14 cellular contexts compared by ENCODE assay signal in genomic region chr5:73299665-73300435, GRCh38.
DNase-seq lines count a peak whose midpoint lies in the region; ATAC-seq and TF ChIP-seq lines count a peak whose summit lies in the region.
"Had no signal": no experiment of that assay in that cellular context is flagged by ENCODE, and none has a peak within 500 bp of the region (broad histone marks: within the 10 kb centered on the region; RNA-seq: fewer than 3 reads in every experiment).

No MANE protein-coding gene starts in this region.

- peak overlapping the region; percentile 17 for H3K4me3 ChIP-seq in mesodermal cell (ENCODE audit: extremely low read depth, insufficient read depth, low read length, poor library complexity, severe bottlenecking)

- peaks cover 38% of the 10 kb centered on the region for H3K4me1 ChIP-seq in mesodermal cell (ENCODE audit: control insufficient read depth, insufficient read depth, low read length, poor library complexity, severe bottlenecking)
- H3K4me1 ChIP-seq: testis had no signal

- peaks cover 100% of the 10 kb centered on the region for H3K27me3 Mint-ChIP-seq in stimulated activated naive CD8-positive, alpha-beta T cell treated with anti-CD3 and anti-CD28 coated beads, Interleukin-15, amount 100 ng/mL, for 72 hours
- peaks cover 100% of the 10 kb centered on the region for H3K27me3 Mint-ChIP-seq in brain

- H3K27ac ChIP-seq in mesodermal cell (ENCODE audit: low read depth, low read length, severe bottlenecking): no peak overlapping the region
- H3K27ac ChIP-seq: testis had no signal

- H3K4me3 Mint-ChIP-seq in stimulated activated naive CD8-positive, alpha-beta T cell treated with anti-CD3 and anti-CD28 coated beads, Interleukin-15, amount 100 ng/mL, for 72 hours: peak overlapping the region in 1 of 2 donors; percentile 13
- H3K4me3 Mint-ChIP-seq in brain: peak overlapping the region; percentile 47 to 79 (median 75)

- WGBS in mesodermal cell (ENCODE audit: insufficient coverage in 2 of 2), 2 experiments: 0 to 1% methylated on average over 20 to 28 of the region's 37 CpGs

- H3K36me3 Mint-ChIP-seq in brain: no peaks in the 10 kb centered on the region

- no peak overlapping the region for H3K27ac Mint-ChIP-seq in stimulated activated naive CD8-positive, alpha-beta T cell treated with anti-CD3 and anti-CD28 coated beads, Interleukin-15, amount 100 ng/mL, for 72 hours
- peak overlapping the region in 1 of 5 experiments; percentile 44 for H3K27ac Mint-ChIP-seq in brain
- H3K27ac Mint-ChIP-seq: CD14-positive monocyte had no signal

- no peak for TF ChIP-seq CTCF in brain (conservative IDR thresholded peaks at IDR 0.05)

- H3K36me3 ChIP-seq in mesodermal cell (ENCODE audit: control insufficient read depth, insufficient read depth, low read length): no peaks in the 10 kb centered on the region

- H3K9me3 Mint-ChIP-seq in stimulated activated naive CD8-positive, alpha-beta T cell treated with anti-CD3 and anti-CD28 coated beads, Interleukin-15, amount 100 ng/mL, for 72 hours: no peaks in the 10 kb centered on the region
- peaks cover 0 to 24% (median 8%) of the 10 kb centered on the region in 5 experiments for H3K9me3 Mint-ChIP-seq in brain

- H3K9me3 ChIP-seq in mesodermal cell (ENCODE audit: control insufficient read depth, low read length): no peaks in the 10 kb centered on the region
- H3K9me3 ChIP-seq: testis had no signal

- no peak for ATAC-seq in stimulated activated naive CD8-positive, alpha-beta T cell treated with anti-CD3 and anti-CD28 coated beads, Interleukin-15, Interleukin-2, amounts not matched to agents 100 U/mL and 50 U/mL, for 24 hours
- ATAC-seq in stimulated activated naive CD8-positive, alpha-beta T cell treated with anti-CD3 and anti-CD28 coated beads, Interleukin-15, amount 100 ng/mL, for 72 hours: no peak
- no peak for ATAC-seq in HG03045 (IDR thresholded peaks at IDR 0.05; ENCODE audit: unreplicated experiment)

- peaks cover 31% of the 10 kb centered on the region for H3K4me1 Mint-ChIP-seq in stimulated activated naive CD8-positive, alpha-beta T cell treated with anti-CD3 and anti-CD28 coated beads, Interleukin-15, amount 100 ng/mL, for 72 hours
- peaks cover 24% of the 10 kb centered on the region for H3K4me1 Mint-ChIP-seq in brain

- DNase-seq in stimulated activated naive CD8-positive, alpha-beta T cell treated with anti-CD3 and anti-CD28 coated beads, Interleukin-15, Interleukin-2, amounts not matched to agents 100 U/mL and 50 U/mL, for 24 hours: peak; percentile 7
- DNase-seq in stimulated activated naive CD8-positive, alpha-beta T cell treated with anti-CD3 and anti-CD28 coated beads, Interleukin-15, amount 100 ng/mL, for 72 hours: no peak
- DNase-seq in EL (no peak), NCI-H526 treated with DMSO at 0.1 percent for 48 hours (lab: John Stamatoyannopoulos, UW) (no peak), GDM1 (lab: John Stamatoyannopoulos, UW) (no peak)
- DNase-seq: activated CD4-positive, alpha-beta T cell treated with anti-CD3 and anti-CD28 coated beads, Interleukin-2, amount 50 U/mL, for 4 hours; kidney glomerular epithelial cell; MV-4-11; NCI-H524 treated with DMSO at 0.1 percent for 48 hours; testis had no signal
